8 cellular contexts compared by ENCODE assay signal in the genomic region with DNA sequence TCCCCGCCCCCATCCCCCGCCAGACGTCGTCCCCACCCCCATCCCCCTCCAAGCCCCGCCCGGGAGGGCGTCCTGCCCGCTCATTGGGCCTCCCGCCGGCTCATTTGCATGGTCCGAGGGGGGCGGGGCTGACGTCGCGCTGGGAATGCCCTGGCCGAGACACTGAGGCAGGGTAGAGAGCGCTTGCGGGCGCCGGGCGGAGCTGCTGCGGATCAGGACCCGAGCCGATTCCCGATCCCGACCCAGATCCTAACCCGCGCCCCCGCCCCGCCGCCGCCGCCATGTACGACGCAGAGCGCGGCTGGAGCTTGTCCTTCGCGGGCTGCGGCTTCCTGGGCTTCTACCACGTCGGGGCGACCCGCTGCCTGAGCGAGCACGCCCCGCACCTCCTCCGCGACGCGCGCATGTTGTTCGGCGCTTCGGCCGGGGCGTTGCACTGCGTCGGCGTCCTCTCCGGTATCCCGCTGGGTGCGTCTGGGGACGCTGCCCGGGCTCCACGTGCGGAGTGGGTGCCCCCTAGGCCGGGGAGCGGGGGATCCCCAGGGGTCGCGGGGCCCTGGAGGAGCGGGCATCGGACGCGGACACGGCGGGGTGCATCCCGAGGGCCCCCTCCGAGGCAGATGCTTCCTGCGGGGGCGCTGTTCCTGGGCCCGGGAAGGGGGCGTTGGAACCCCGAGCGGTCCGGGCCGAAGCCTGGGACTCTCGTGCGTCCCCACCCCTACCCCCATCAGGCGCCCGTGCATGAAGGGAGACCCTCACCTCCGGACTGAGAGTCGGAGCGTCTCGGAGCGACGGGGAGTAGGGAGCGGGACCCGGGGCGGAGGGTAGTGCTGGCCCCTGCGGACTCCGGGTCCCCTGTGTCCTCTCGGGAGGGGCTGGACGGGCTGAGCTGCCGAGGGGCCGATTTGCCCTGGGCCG.
A peak's percentile ranks its signal among the peaks of the same experiment; 100 is the strongest.
DNase-seq lines count a peak whose midpoint lies in the region; ATAC-seq and TF ChIP-seq lines count a peak whose summit lies in the region.

A gene with protein sequence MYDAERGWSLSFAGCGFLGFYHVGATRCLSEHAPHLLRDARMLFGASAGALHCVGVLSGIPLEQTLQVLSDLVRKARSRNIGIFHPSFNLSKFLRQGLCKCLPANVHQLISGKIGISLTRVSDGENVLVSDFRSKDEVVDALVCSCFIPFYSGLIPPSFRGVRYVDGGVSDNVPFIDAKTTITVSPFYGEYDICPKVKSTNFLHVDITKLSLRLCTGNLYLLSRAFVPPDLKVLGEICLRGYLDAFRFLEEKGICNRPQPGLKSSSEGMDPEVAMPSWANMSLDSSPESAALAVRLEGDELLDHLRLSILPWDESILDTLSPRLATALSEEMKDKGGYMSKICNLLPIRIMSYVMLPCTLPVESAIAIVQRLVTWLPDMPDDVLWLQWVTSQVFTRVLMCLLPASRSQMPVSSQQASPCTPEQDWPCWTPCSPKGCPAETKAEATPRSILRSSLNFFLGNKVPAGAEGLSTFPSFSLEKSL (plus strand): TSS at position 175 of the 918 bp plus-strand sequence. CDS start 107 bp downstream, at position 282.

- H3K27me3 ChIP-seq in effector memory CD4-positive, alpha-beta T cell (replicated peaks; ENCODE audit: control insufficient read depth, insufficient read depth, low read length, poor library complexity, severe bottlenecking) = peaks cover 6% of the 10 kb centered on the region

- H3K9me3 ChIP-seq in effector memory CD4-positive, alpha-beta T cell (ENCODE audit: control insufficient read depth, low read length) = no peaks in the 10 kb centered on the region

- H3K4me1 ChIP-seq in effector memory CD4-positive, alpha-beta T cell (ENCODE audit: control insufficient read depth, insufficient read depth, low read length, poor library complexity, severe bottlenecking) = peaks cover 12% of the 10 kb centered on the region

- DNase-seq in AG10803 (ENCODE audit: low read depth) (peak; percentile 80), HFF-Myc (ENCODE audit: extremely low read depth, low read depth) (peak; percentile 54), NCI-H82 treated with DMSO at 0.1 percent for 48 hours (lab: John Stamatoyannopoulos, UW; ENCODE audit: unreplicated experiment) (peak; percentile 62), medulla oblongata (ENCODE audit: extremely low spot score) (peak; percentile 90)
- DNase-seq in activated CD8-positive, alpha-beta memory T cell treated with anti-CD3 and anti-CD28 coated beads for 48 hours (ENCODE audit: low read depth in 2 of 3, low spot score in 2 of 3) = peak; percentile 36 to 43 (median 41)
- DNase-seq in effector memory CD4-positive, alpha-beta T cell = peak; percentile 48 to 62 (median 57)
- peak; percentile 72 to 74 for DNase-seq in stimulated activated CD4-positive, alpha-beta T cell treated with anti-CD3 and anti-CD28 coated beads, Interleukin-4, amount 100 ng/mL, for 48 hours (ENCODE audit: low read depth in 2 of 2)

- peak; percentile 24 for TF ChIP-seq CTCF in AG10803 (conservative IDR thresholded peaks at IDR 0.05; ENCODE audit: low read length)
- peak; percentile 32 for TF ChIP-seq CTCF in HFF-Myc (IDR thresholded peaks at IDR 0.05; ENCODE audit: low read depth, low read length, missing control alignments)

- H3K4me3 ChIP-seq in AG10803 (ENCODE audit: low read length) (peak within 1 kb of the TSS; percentile 71), HFF-Myc (replicated peaks; ENCODE audit: low read depth, low read length) (peak within 1 kb of the TSS; percentile 75)
- peak within 1 kb of the TSS; percentile 64 for H3K4me3 ChIP-seq in effector memory CD4-positive, alpha-beta T cell (ENCODE audit: insufficient read depth, low read depth, low read length, poor library complexity, severe bottlenecking)

- no peak for ATAC-seq in GM18858 (IDR thresholded peaks at IDR 0.05; ENCODE audit: unreplicated experiment)

- H3K27ac ChIP-seq in effector memory CD4-positive, alpha-beta T cell (ENCODE audit: insufficient read depth, low read length, poor library complexity, severe bottlenecking) = no peak within 1 kb of the TSS

- no peaks in the 10 kb centered on the region for H3K36me3 ChIP-seq in effector memory CD4-positive, alpha-beta T cell (ENCODE audit: control insufficient read depth, insufficient read depth, low read length)
